Comparison of ENCODE assay signal across 12 cellular contexts in the genomic region with DNA sequence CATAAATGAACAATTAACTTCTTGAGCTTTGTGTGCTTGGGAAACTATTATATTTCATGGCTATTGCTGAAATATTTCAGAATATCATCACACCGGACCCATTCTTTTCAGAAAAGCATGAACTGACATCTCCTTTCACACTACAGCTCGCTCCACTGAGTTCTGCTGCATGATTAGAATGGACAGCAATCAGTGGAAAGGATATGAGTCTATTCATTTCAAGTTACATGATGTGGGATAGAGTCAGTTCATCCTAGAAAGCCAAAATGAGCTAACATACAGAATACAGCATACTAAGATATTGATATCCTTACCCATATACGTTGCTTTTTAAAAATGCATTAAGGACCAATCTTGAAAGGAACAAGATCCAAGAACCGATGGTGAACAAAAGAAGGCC. TPM values are rescaled to one million over a fixed set of nuclear protein-coding genes. Genes with fewer than 3 reads are reported as not detected.
DNase-seq lines count a peak whose midpoint lies in the region; ATAC-seq, FAIRE-seq and TF ChIP-seq lines count a peak whose summit lies in the region.
"Had no signal": no experiment of that assay in that cellular context is flagged by ENCODE, and none has a peak within 500 bp of the region (broad histone marks: within the 10 kb centered on the region; RNA-seq: fewer than 3 reads in every experiment).

No MANE protein-coding gene starts in this region.

- H3K4me1 ChIP-seq in A549 (peaks cover 31% of the 10 kb centered on the region), Karpas-422 (ENCODE audit: low read length) (peaks cover 45% of the 10 kb centered on the region), neural progenitor cell (peaks cover 34% of the 10 kb centered on the region)

- H3K79me2 ChIP-seq in Karpas-422 (ENCODE audit: low read length), result peaks cover 48% of the 10 kb centered on the region
- H3K79me2 ChIP-seq in neural progenitor cell (ENCODE audit: low read depth), result peaks cover 23% of the 10 kb centered on the region

- H3K36me3 ChIP-seq in Karpas-422 (ENCODE audit: insufficient read depth, low read length) (no peaks in the 10 kb centered on the region; the same call in 1 of the 2 replicates), neural progenitor cell (no peaks in the 10 kb centered on the region)

- H3K4me3 Mint-ChIP-seq in central memory CD8-positive, alpha-beta T cell, result peak overlapping the region; percentile 62
- peak overlapping the region; percentile 88 for H3K4me3 Mint-ChIP-seq in neural progenitor cell

- no peak for ATAC-seq in A549
- ATAC-seq in central memory CD8-positive, alpha-beta T cell (replicated peaks; ENCODE audit: extremely low read depth, poor library complexity, severe bottlenecking), result no peak

- WGBS in A549 (ENCODE audit: missing lambda C conversion rate), result 84% methylated on average over 4 of the region's 4 CpGs

- no peak for TF ChIP-seq CTCF in A549 (IDR thresholded peaks at IDR 0.05)
- no peak for TF ChIP-seq CTCF in neural progenitor cell (IDR thresholded peaks at IDR 0.05)

- H3F3A ChIP-seq in neural progenitor cell (ENCODE audit: low read depth), result peaks cover 61% of the 10 kb centered on the region

- FAIRE-seq in A549 (lab: Jason Lieb, UNC), result peak; percentile 73
- FAIRE-seq: D721Med had no signal

- no peaks in the 10 kb centered on the region for H3K27me3 Mint-ChIP-seq in central memory CD8-positive, alpha-beta T cell
- H3K27me3 Mint-ChIP-seq in neural progenitor cell (ENCODE audit: insufficient read depth, low read depth), result peaks cover 3% of the 10 kb centered on the region
- H3K27me3 Mint-ChIP-seq: dendritic cell treated with granulocyte-macrophage colony-stimulating factor and Interleukin-4, amounts not matched to agents 40 ng/mL and 50 ng/mL, for 4 days had no signal

- H2AFZ ChIP-seq in Karpas-422 (ENCODE audit: low read length) (no peak overlapping the region), neural progenitor cell (replicated peaks) (no peak overlapping the region)

- TF ChIP-seq RAD21 in A549 (conservative IDR thresholded peaks at IDR 0.05 in 1 of 2, IDR thresholded peaks at IDR 0.05 in 1 of 2), result no peak

- no peak for TF ChIP-seq POLR2A in A549 (IDR thresholded peaks at IDR 0.05; ENCODE audit: low read length)

- H3K4me2 ChIP-seq in A549 (peak overlapping the region; percentile 87), Karpas-422 (ENCODE audit: low read depth, low read length, poor library complexity, severe bottlenecking) (peak overlapping the region; percentile 82), neural progenitor cell (peak overlapping the region; percentile 75)

- H3K4me3 ChIP-seq in A549 (no peak overlapping the region), Karpas-422 (ENCODE audit: low read length) (peak overlapping the region; percentile 65), neural progenitor cell (peak overlapping the region; percentile 49)

- H3K27ac ChIP-seq in A549 (peak overlapping the region in 1 of 2 experiments; percentile 95; a peak in 2 of 6 replicates), Karpas-422 (ENCODE audit: low read length) (peak overlapping the region; percentile 72), neural progenitor cell (no peak overlapping the region)

- TF ChIP-seq EP300 in A549 (IDR thresholded peaks at IDR 0.05), result no peak

- peak overlapping the region; percentile 22 for H3K27ac Mint-ChIP-seq in central memory CD8-positive, alpha-beta T cell (ENCODE audit: low read depth)
- no peak overlapping the region for H3K27ac Mint-ChIP-seq in neural progenitor cell

- no peaks in the 10 kb centered on the region; the same call in 1 of the 2 replicates for H4K20me1 ChIP-seq in Karpas-422 (ENCODE audit: insufficient read depth, low read depth, low read length)
- H4K20me1 ChIP-seq in neural progenitor cell (ENCODE audit: low read depth), result peaks cover 40% of the 10 kb centered on the region

- no peaks in the 10 kb centered on the region for H3K27me3 ChIP-seq in Karpas-422 (ENCODE audit: low read length)
- H3K27me3 ChIP-seq in neural progenitor cell, result no peaks in the 10 kb centered on the region

- H3K9me3 ChIP-seq in A549, result no peaks in the 10 kb centered on the region
- no peaks in the 10 kb centered on the region for H3K9me3 ChIP-seq in Karpas-422 (ENCODE audit: low read length)
- H3K9me3 ChIP-seq in neural progenitor cell (ENCODE audit: low read depth), result no peaks in the 10 kb centered on the region

- peaks cover 24% of the 10 kb centered on the region for H3K36me3 Mint-ChIP-seq in central memory CD8-positive, alpha-beta T cell (ENCODE audit: insufficient read depth)
- H3K36me3 Mint-ChIP-seq in neural progenitor cell, result peaks cover 1% of the 10 kb centered on the region

- CTCF ChIA-PET in A549 (lab: Yijun Ruan, JAX), result interaction anchor here (0.6 to 5.3 kb wide), 20 partner anchors 10 to 751 kb away, joined by 3 to 40 read pairs (median 3); no protein-coding TSS in a partner anchor

- no peak for DNase-seq in A549 (ENCODE audit: low read depth in 1 of 2, low spot score in 1 of 2)
- peak; percentile 58 for DNase-seq in Karpas-422
- no peak for DNase-seq in central memory CD8-positive, alpha-beta T cell (ENCODE audit: low spot score in 2 of 2)
- DNase-seq in neural progenitor cell (ENCODE audit: low spot score), result no peak
- no peak for DNase-seq in NCI-H2081 (lab: John Stamatoyannopoulos, UW)
- no peak for DNase-seq in AG08396 (ENCODE audit: low spot score)
- DNase-seq in NCI-H345 (lab: John Stamatoyannopoulos, UW), result no peak
- no peak for DNase-seq in NCI-H1417 (lab: John Stamatoyannopoulos, UW)
- DNase-seq: activated CD4-positive, CD25-positive, alpha-beta regulatory T cell; NCI-H2107 had no signal

- H3K4me1 Mint-ChIP-seq in central memory CD8-positive, alpha-beta T cell, result peaks cover 39% of the 10 kb centered on the region
- H3K4me1 Mint-ChIP-seq in neural progenitor cell, result peaks cover 41% of the 10 kb centered on the region

- no peaks in the 10 kb centered on the region for H3K9me3 Mint-ChIP-seq in central memory CD8-positive, alpha-beta T cell
- no peaks in the 10 kb centered on the region for H3K9me3 Mint-ChIP-seq in neural progenitor cell
- H3K9me3 Mint-ChIP-seq: dendritic cell treated with granulocyte-macrophage colony-stimulating factor and Interleukin-4, amounts not matched to agents 40 ng/mL and 50 ng/mL, for 4 days had no signal

- H3K9ac ChIP-seq in Karpas-422 (ENCODE audit: low read length) (peak overlapping the region; percentile 73), neural progenitor cell (no peak overlapping the region)

- no peaks in the 10 kb centered on the region for H3K9me2 ChIP-seq in Karpas-422 (replicated peaks; ENCODE audit: insufficient read depth, low read length)

- POLR2A ChIA-PET in A549 (lab: Yijun Ruan, JAX), result no interaction called here

TF ChIP-seq in A549, 52 proteins besides CTCF, POLR2A, EP300 and RAD21 (continues in another document):
- TF ChIP-seq ELK1 (IDR thresholded peaks at IDR 0.05; ENCODE audit: low read depth, low read length) (no peak), FOSB (CRISPR knock-in tag; IDR thresholded peaks at IDR 0.05) (no peak), HMGXB4 (CRISPR knock-in tag; IDR thresholded peaks at IDR 0.05; ENCODE audit: borderline replicate concordance) (no peak)

RNA-seq across cellular contexts. Expression of gene FAM53B, which starts 1.1 kb away (rescaled TPM):
- 5.1 and 6.3 TPM in 2 replicates for polyA plus RNA-seq in A549 (2011; rRNA removed)
- 4.5 and 6.9 TPM in 2 replicates for polyA plus RNA-seq in A549 (2012; cell fraction: cytosol; rRNA removed)
- polyA plus RNA-seq in A549 (2012; cell fraction: nucleus; rRNA removed), result 13.3 and 14.8 TPM in 2 replicates
- 8.2 to 8.5 TPM (median 8.2 TPM) in 3 replicates for polyA plus RNA-seq in A549 (2017; fragmentation: RNase III; extraction: RNeasy Plus Mini Kit Qiagen cat#74134 plus additional on column Dnase treatment)
- 18.5 and 21.4 TPM in 2 replicates for polyA minus RNA-seq in A549 (2011; rRNA and poly(A)+ RNA removed)
- 72.5 and 148 TPM in 2 replicates for total RNA-seq in Karpas-422 (2014; rRNA removed; shearing (Covaris generic); ENCODE audit: low replicate concordance)
- 15.3 and 44.1 TPM in 2 replicates for total RNA-seq in neural progenitor cell (ENCODE audit: low replicate concordance)

RNA-seq across cellular contexts. Expression of gene EEF1AKMT2, which starts 46.4 kb away (rescaled TPM):
- 21.5 and 28.1 TPM in 2 replicates for polyA plus RNA-seq in A549 (2011; rRNA removed)
- polyA plus RNA-seq in A549 (2012; cell fraction: cytosol; rRNA removed), result 11.4 and 12.8 TPM in 2 replicates
- polyA plus RNA-seq in A549 (2012; cell fraction: nucleus; rRNA removed), result 4.8 and 9.3 TPM in 2 replicates
- polyA plus RNA-seq in A549 (2017; fragmentation: RNase III; extraction: RNeasy Plus Mini Kit Qiagen cat#74134 plus additional on column Dnase treatment), result 23.4 to 27.8 TPM (median 23.5 TPM) in 3 replicates
- polyA minus RNA-seq in A549 (2011; rRNA and poly(A)+ RNA removed), result 8.8 and 9.9 TPM in 2 replicates
- 24.9 and 38.3 TPM in 2 replicates for total RNA-seq in Karpas-422 (2014; rRNA removed; shearing (Covaris generic); ENCODE audit: low replicate concordance)
- total RNA-seq in neural progenitor cell (ENCODE audit: low replicate concordance), result 41.0 and 41.8 TPM in 2 replicates

RNA-seq across cellular contexts. Expression of gene ABRAXAS2, which starts 56.4 kb away (rescaled TPM):
- 17.9 and 25.9 TPM in 2 replicates for polyA plus RNA-seq in A549 (2011; rRNA removed)
- polyA plus RNA-seq in A549 (2012; cell fraction: cytosol; rRNA removed), result 4.8 and 5.0 TPM in 2 replicates
- 2.6 and 5.2 TPM in 2 replicates for polyA plus RNA-seq in A549 (2012; cell fraction: nucleus; rRNA removed)
- polyA plus RNA-seq in A549 (2017; fragmentation: RNase III; extraction: RNeasy Plus Mini Kit Qiagen cat#74134 plus additional on column Dnase treatment), result 15.1 to 16.1 TPM (median 15.9 TPM) in 3 replicates
- polyA minus RNA-seq in A549 (2011; rRNA and poly(A)+ RNA removed), result 9.3 and 10.0 TPM in 2 replicates
- 11.4 and 13.1 TPM in 2 replicates for total RNA-seq in Karpas-422 (2014; rRNA removed; shearing (Covaris generic); ENCODE audit: low replicate concordance)
- 15.8 and 27.4 TPM in 2 replicates for total RNA-seq in neural progenitor cell (ENCODE audit: low replicate concordance)
